ENCODE assay signal across 12 cellular contexts in genomic region chr2:70557171-70557838, GRCh38. TPM values are rescaled to one million over a fixed set of nuclear protein-coding genes. Genes with fewer than 3 reads are reported as not detected.
DNase-seq lines count a peak whose midpoint lies in the region; ATAC-seq, FAIRE-seq and TF ChIP-seq lines count a peak whose summit lies in the region.
"Had no signal": no experiment of that assay in that cellular context is flagged by ENCODE, and none has a peak within 500 bp of the region (broad histone marks: within the 10 kb centered on the region; RNA-seq: fewer than 3 reads in every experiment).

No MANE protein-coding gene starts in this region.

- peaks cover 3 to 6% (median 4%) of the 10 kb centered on the region in 4 experiments; a peak in 5 of 7 replicates for H3K4me1 ChIP-seq in H1 (replicated peaks in 1 of 4; ENCODE audit: control insufficient read depth in 3 of 4, insufficient read depth in 4 of 4, low read length in 3 of 4)

- no peak overlapping the region for H3K27ac ChIP-seq in H1 (ENCODE audit: low read depth, low read length)
- H3K27ac ChIP-seq: brain microvascular endothelial cell had no signal

- no peak for TF ChIP-seq RAD21 in H1 (IDR thresholded peaks at IDR 0.05 in 1 of 2, conservative IDR thresholded peaks at IDR 0.05 in 1 of 2; ENCODE audit: low read depth in 2 of 2, low read length in 2 of 2)

- no peak overlapping the region for H3K18ac ChIP-seq in H1 (ENCODE audit: extremely low read depth, low read length)

- H3K23ac ChIP-seq in H1 (ENCODE audit: insufficient read length) = no peak overlapping the region

- H3K36me3 ChIP-seq in H1 (ENCODE audit: control insufficient read depth in 2 of 4, insufficient read depth in 4 of 4, low read length in 3 of 4) = no peaks in the 10 kb centered on the region
- H3K36me3 ChIP-seq: brain microvascular endothelial cell had no signal

- H2BK120ac ChIP-seq in H1 (replicated peaks; ENCODE audit: low read depth, low read length) = no peak overlapping the region

- no peak overlapping the region for H4K5ac ChIP-seq in H1 (ENCODE audit: insufficient read length, low read depth, low read length)

- ATAC-seq in GM19397 (IDR thresholded peaks at IDR 0.05; ENCODE audit: unreplicated experiment) (no peak), HG03108 (IDR thresholded peaks at IDR 0.05; ENCODE audit: unreplicated experiment) (no peak)
- ATAC-seq: stimulated activated memory B cell treated with anti-CD40 and anti-IgM and Interleukin-4, amounts not matched to agents 10 μg/mL and 1 μg/mL and 100 μg/mL, for 72 hours had no signal

- no peak overlapping the region for H2BK5ac ChIP-seq in H1 (ENCODE audit: low read depth, low read length)

- CTCF ChIA-PET in H1 (lab: Charles Lee; ENCODE audit: partially characterized antibody) = interaction anchor here (0.8 to 6.8 kb wide), 13 partner anchors 9 to 314 kb away, joined by 3 to 33 read pairs (median 7); partner anchors contain the start of gene FAM136A

- H3K56ac ChIP-seq in H1 (replicated peaks; ENCODE audit: insufficient read length, low read depth, low read length) = no peak overlapping the region

- no peak for FAIRE-seq in H1 (lab: Jason Lieb, UNC)

- H2BK12ac ChIP-seq in H1 (ENCODE audit: low read depth, low read length) = peak overlapping the region; percentile 43; the same call in 1 of the 2 replicates

- H4K91ac ChIP-seq in H1 (replicated peaks; ENCODE audit: insufficient read length, low read length) = no peak overlapping the region

- no peak overlapping the region for H2AK5ac ChIP-seq in H1 (ENCODE audit: low read depth, low read length)

- H2BK20ac ChIP-seq in H1 (ENCODE audit: low read length) = no peak overlapping the region

- H3K14ac ChIP-seq in H1 (ENCODE audit: insufficient read length) = no peak overlapping the region

- no peak overlapping the region for H4K8ac ChIP-seq in H1 (ENCODE audit: extremely low read depth, insufficient read depth, low read length)

- no peak overlapping the region for H3K9ac ChIP-seq in H1 (replicated peaks in 1 of 4; ENCODE audit: extremely low read depth in 1 of 4, low read depth in 3 of 4, low read length in 3 of 4)

- H3K9me3 ChIP-seq in H1 (ENCODE audit: insufficient read depth in 2 of 2, low read depth in 1 of 2, low read length in 1 of 2) = no peaks in the 10 kb centered on the region

- no peak overlapping the region for H3K4me2 ChIP-seq in H1 (ENCODE audit: insufficient read depth in 1 of 2, low read depth in 2 of 2, low read length in 2 of 2)

- WGBS in H1 (ENCODE audit: extremely low coverage in 1 of 2, insufficient coverage in 1 of 2, insufficient read length in 1 of 2, insufficient replicate concordance in 2 of 2, low coverage in 1 of 2, low lambda C conversion rate in 2 of 2, missing lambda C conversion rate in 1 of 2), 2 experiments = 87% methylated on average over 6 of the region's 6 CpGs; no CpG with 5 or more reads in 1 of the 2 experiments

- H2AFZ ChIP-seq in H1 (ENCODE audit: low read length) = no peak overlapping the region

- H3K79me2 ChIP-seq in H1 (ENCODE audit: control insufficient read depth in 1 of 2, insufficient read depth in 2 of 2, low read length in 2 of 2) = no peaks in the 10 kb centered on the region

- POLR2A ChIA-PET in H1 (lab: Charles Lee; ENCODE audit: partially characterized antibody) = no interaction called here

- H3K23me2 ChIP-seq in H1 (ENCODE audit: low read depth, low read length) = peaks cover 17% of the 10 kb centered on the region; the same call in 1 of the 2 replicates

- H3K4me3 ChIP-seq in H1 (ENCODE audit: extremely low read depth in 1 of 4, insufficient read depth in 2 of 4, low read depth in 3 of 4, low read length in 4 of 4) = no peak overlapping the region

- H3K27me3 ChIP-seq in H1 (replicated peaks in 1 of 4; ENCODE audit: control insufficient read depth in 3 of 4, extremely low read depth in 1 of 4, insufficient read depth in 3 of 4, low read length in 3 of 4) = peaks cover 0 to 24% (median 15%) of the 10 kb centered on the region in 4 experiments; a peak in 6 of 7 replicates

- no peak for TF ChIP-seq CTCF in H1 (IDR thresholded peaks at IDR 0.05; ENCODE audit: control extremely low read depth in 1 of 3, insufficient read depth in 1 of 3, low read depth in 1 of 3, low read length in 3 of 3)

- peak; percentile 64 for DNase-seq in HuH-7 (ENCODE audit: low spot score)
- peak; percentile 81 for DNase-seq in NCI-H510A treated with DMSO at 0.1 percent for 48 hours (lab: John Stamatoyannopoulos, UW)
- DNase-seq in H1 (ENCODE audit: low read depth in 1 of 2, low spot score in 2 of 2) = no peak
- DNase-seq in pons (ENCODE audit: low spot score) = peak; percentile 90
- DNase-seq in activated CD8-positive, alpha-beta memory T cell treated with anti-CD3 and anti-CD28 coated beads for 24 hours = no peak
- DNase-seq in SKM-1 (lab: John Stamatoyannopoulos, UW; ENCODE audit: unreplicated experiment) = no peak
- DNase-seq: activated CD8-positive, alpha-beta memory T cell treated with anti-CD3 and anti-CD28 coated beads, Interleukin-2, amount 50 U/mL, for 4 hours; brain microvascular endothelial cell; NCI-H2171 treated with DMSO at 0.1 percent for 48 hours had no signal

- no peak overlapping the region for H3K4ac ChIP-seq in H1 (replicated peaks; ENCODE audit: insufficient read length, low read depth, low read length)

- H2BK15ac ChIP-seq in H1 (ENCODE audit: low read length) = no peak overlapping the region

- no peaks in the 10 kb centered on the region for H3K79me1 ChIP-seq in H1 (ENCODE audit: low read depth, low read length)

- no peak for TF ChIP-seq EP300 in H1 (IDR thresholded peaks at IDR 0.05; ENCODE audit: borderline replicate concordance in 1 of 2, low read depth in 2 of 2, low read length in 2 of 2)

- TF ChIP-seq POLR2A in H1 (IDR thresholded peaks at IDR 0.05; ENCODE audit: control extremely low read depth in 1 of 2, low read depth in 2 of 2, low read length in 2 of 2) = no peak

- peaks cover 0 to 3% of the 10 kb centered on the region in 2 experiments for H4K20me1 ChIP-seq in H1 (replicated peaks in 1 of 2; ENCODE audit: control insufficient read depth in 1 of 2, insufficient read depth in 2 of 2, low read length in 2 of 2)

TF ChIP-seq in H1, 55 proteins besides CTCF, POLR2A, EP300 and RAD21:
- TF ChIP-seq SP1 (IDR thresholded peaks at IDR 0.05; ENCODE audit: low read depth, low read length) = no peak
- no peak for TF ChIP-seq POLR2AphosphoS5 (IDR thresholded peaks at IDR 0.05; ENCODE audit: low read depth, low read length)

RNA-seq across cellular contexts. Expression of gene TGFA, which starts 3.7 kb away (rescaled TPM):
- 2.8 and 3.7 TPM in 2 replicates for total RNA-seq in H1 (2021; fragmentation: NEBNext Ultra II Directional; extraction: Animal tissue kit (Norgen Biotek cat#: 25700))
- 1.8 and 2.1 TPM in 2 replicates for polyA plus RNA-seq in H1 (2011; rRNA removed)
- 1.8 TPM for polyA plus RNA-seq in H1 (2011; cell fraction: cytosol; rRNA removed)
- polyA plus RNA-seq in H1 (2011; cell fraction: nucleus; rRNA removed) = 2.7 TPM
- polyA plus RNA-seq in H1 (2012, experiment 1 of 2) = 1.4 to 2.2 TPM (median 1.7 TPM) in 4 replicates
- polyA plus RNA-seq in H1 (2012, experiment 2 of 2) = 0.81 TPM
- 2.1 TPM for polyA plus RNA-seq in H1 (2013, experiment 1 of 2)
- polyA plus RNA-seq in H1 (2013, experiment 2 of 2) = 3.0 TPM
- 2.2 and 2.7 TPM in 2 replicates for polyA minus RNA-seq in H1 (2011; rRNA and poly(A)+ RNA removed)
- 1.8 TPM for polyA minus RNA-seq in H1 (2011; cell fraction: cytosol; rRNA and poly(A)+ RNA removed)
- polyA minus RNA-seq in H1 (2011; cell fraction: nucleus; rRNA and poly(A)+ RNA removed) = 3.5 TPM

Comparison
In these comparisons a context has a peak if more than half of its experiments do, and no peak if none do; other contexts are left out.
1. DNase-seq: peak in HuH-7 (single experiment), NCI-H510A treated with DMSO at 0.1 percent for 48 hours (single experiment) and pons (single experiment); none in H1 (0 of 2), activated CD8-positive, alpha-beta memory T cell treated with anti-CD3 and anti-CD28 coated beads for 24 hours (single experiment) and SKM-1 (single experiment).